Comparison of ENCODE assay signal across 12 cellular contexts in the genomic region with DNA sequence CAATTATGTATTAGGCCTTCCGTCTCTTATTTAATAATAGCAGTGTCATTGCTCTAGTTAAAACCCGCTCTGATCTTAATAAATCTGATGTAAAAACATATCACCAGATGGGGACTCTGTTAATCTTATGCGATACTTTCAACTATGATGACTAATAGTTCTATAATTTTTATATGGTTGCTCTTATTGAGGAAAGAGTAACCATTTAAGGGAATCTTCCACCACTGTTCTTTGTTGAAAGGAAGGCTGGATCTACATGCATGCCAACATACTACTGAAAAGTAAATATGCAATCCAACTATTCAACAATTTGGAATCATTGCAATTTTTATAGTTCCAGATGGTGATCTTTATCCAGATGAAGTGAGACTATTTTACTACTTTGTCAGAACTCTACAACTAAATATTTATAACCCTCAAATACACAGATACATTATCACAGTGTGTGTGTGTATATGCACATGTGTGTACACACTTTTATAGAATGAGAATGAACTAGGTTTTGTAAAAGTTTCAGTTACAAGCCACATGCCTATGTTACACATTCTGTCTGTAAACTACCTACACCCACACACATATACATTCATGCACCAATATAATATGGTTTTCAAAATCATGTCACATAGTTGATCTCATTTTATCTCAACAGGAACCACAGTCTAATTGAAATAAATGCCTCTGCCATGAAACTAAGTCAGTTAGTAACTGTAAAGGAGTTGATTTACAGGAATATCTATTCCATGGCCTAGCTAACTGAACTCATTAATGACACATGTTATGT.
DNase-seq lines count a peak whose midpoint lies in the region; ATAC-seq and TF ChIP-seq lines count a peak whose summit lies in the region.
"Had no signal": no experiment of that assay in that cellular context is flagged by ENCODE, and none has a peak within 500 bp of the region (broad histone marks: within the 10 kb centered on the region; RNA-seq: fewer than 3 reads in every experiment).

No MANE protein-coding gene starts in this region.

- peaks cover 11% of the 10 kb centered on the region for H3K9me3 Mint-ChIP-seq in mesothelial cell of epicardium
- H3K9me3 Mint-ChIP-seq: neural progenitor cell had no signal

- peaks cover 10% of the 10 kb centered on the region for H3K36me3 Mint-ChIP-seq in mesothelial cell of epicardium
- H3K36me3 Mint-ChIP-seq: neural progenitor cell had no signal

- peak overlapping the region; percentile 58 for H3K27ac ChIP-seq in 22Rv1
- H3K27ac ChIP-seq: neural progenitor cell had no signal

- TF ChIP-seq CTCF in 22Rv1 (IDR thresholded peaks at IDR 0.05), result no peak
- no peak for TF ChIP-seq CTCF in LNCaP clone FGC (IDR thresholded peaks at IDR 0.05; ENCODE audit: control insufficient read depth, extremely low read depth, insufficient read depth)
- no peak for TF ChIP-seq CTCF in choroid plexus epithelial cell (conservative IDR thresholded peaks at IDR 0.05; ENCODE audit: low read depth, low read length)
- no peak for TF ChIP-seq CTCF in mesothelial cell of epicardium (IDR thresholded peaks at IDR 0.05; ENCODE audit: unreplicated experiment)

- DNase-seq in LNCaP clone FGC (ENCODE audit: low read depth) (peak; percentile 95), choroid plexus epithelial cell (ENCODE audit: low read depth) (peak; percentile 41), mesothelial cell of epicardium (ENCODE audit: low spot score in 2 of 2, unreplicated experiment in 2 of 2) (no peak), SKM-1 treated with dmso at 0.1 percent for 144 hours (lab: John Stamatoyannopoulos, UW; ENCODE audit: unreplicated experiment) (no peak), GM19240 (ENCODE audit: insufficient read length, low spot score) (no peak), globus pallidus (ENCODE audit: low spot score) (no peak)
- DNase-seq: activated naive CD4-positive, alpha-beta T cell; MM.1S; small intestine had no signal

- H3K4me3 ChIP-seq in LNCaP clone FGC (ENCODE audit: low read depth, low read length) (no peak overlapping the region), choroid plexus epithelial cell (ENCODE audit: low read depth, low read length) (no peak overlapping the region)
- H3K4me3 ChIP-seq: neural progenitor cell had no signal

- no peaks in the 10 kb centered on the region for H3K27me3 Mint-ChIP-seq in mesothelial cell of epicardium (ENCODE audit: low read depth)

- peaks cover 35% of the 10 kb centered on the region for H3K4me1 Mint-ChIP-seq in mesothelial cell of epicardium
- H3K4me1 Mint-ChIP-seq: neural progenitor cell had no signal

- H3K4me3 Mint-ChIP-seq in mesothelial cell of epicardium, result no peak overlapping the region
- H3K4me3 Mint-ChIP-seq: neural progenitor cell had no signal

- ATAC-seq in HG03520 (IDR thresholded peaks at IDR 0.05; ENCODE audit: unreplicated experiment), result no peak

- H3K27ac Mint-ChIP-seq in mesothelial cell of epicardium, result peak overlapping the region; percentile 86
- H3K27ac Mint-ChIP-seq: neural progenitor cell had no signal

Comparison
In these comparisons a context has a peak if more than half of its experiments do, and no peak if none do; other contexts are left out.
1. DNase-seq: peak in LNCaP clone FGC (single experiment) and choroid plexus epithelial cell (single experiment); none in mesothelial cell of epicardium (0 of 2), SKM-1 treated with dmso at 0.1 percent for 144 hours (single experiment), GM19240 (single experiment) and globus pallidus (single experiment).